In genomic region chr4:12595489-12595888, GRCh38 we compare ENCODE assay signal across 27 cellular contexts.
"Had no signal": no experiment of that assay in that cellular context is flagged by ENCODE, and none has a peak within 500 bp of the region (broad histone marks: within the 10 kb centered on the region; RNA-seq: fewer than 3 reads in every experiment).

No MANE protein-coding gene starts in this region.

- H3K27ac ChIP-seq: ovary, parathyroid adenoma, psoas muscle, skin epidermis, spleen, suprapubic skin, testis, tibial artery, transverse colon, upper lobe of right lung, uterus had no signal

- H3K4me1 ChIP-seq: parathyroid adenoma, psoas muscle, spleen, suprapubic skin, testis, tibial artery, transverse colon, upper lobe of right lung, uterus had no signal

- ATAC-seq: naive thymus-derived CD8-positive, alpha-beta T cell; psoas muscle; right cardiac atrium; sciatic nerve; stimulated activated memory B cell treated with anti-CD40 and anti-IgM and Interleukin-4, amounts not matched to agents 10 μg/mL and 1 μg/mL and 100 μg/mL, for 72 hours; stimulated activated naive CD8-positive, alpha-beta T cell treated with anti-CD3 and anti-CD28 coated beads, Interleukin-15, amount 100 ng/mL, for 72 hours; stimulated activated naive CD8-positive, alpha-beta T cell treated with anti-CD3 and anti-CD28 coated beads, Interleukin-15, Interleukin-2, amounts not matched to agents 100 U/mL and 50 U/mL, for 24 hours; upper lobe of right lung had no signal

- DNase-seq: naive thymus-derived CD8-positive, alpha-beta T cell; nephron progenitor cell; occipital lobe; ovary; psoas muscle; right cardiac atrium; spleen; stimulated activated CD4-positive, alpha-beta T cell treated with anti-CD3 and anti-CD28 coated beads, Interleukin-12 subunit alpha, Interleukin-12 subunit beta, amount 100 ng/mL, for 4 hours; stimulated activated CD4-positive, alpha-beta T cell treated with anti-CD3 and anti-CD28 coated beads, Interleukin-1b, Interleukin-23, amount 100 ng/mL, for 48 hours; stimulated activated CD4-positive, alpha-beta T cell treated with anti-CD3 and anti-CD28 coated beads, Interleukin-4, amount 100 ng/mL, for 1 hour; stimulated activated CD4-positive, alpha-beta T cell treated with anti-CD3 and anti-CD28 coated beads, Interleukin-4, amount 100 ng/mL, for 4 hours; stimulated activated CD8-positive, alpha-beta memory T cell treated with anti-CD3 and anti-CD28 coated beads, Interleukin-4, amount 100 ng/mL, for 48 hours; stimulated activated naive CD4-positive, alpha-beta T cell; stimulated activated naive CD8-positive, alpha-beta T cell treated with anti-CD3 and anti-CD28 coated beads, Interleukin-15, amount 100 ng/mL, for 72 hours; stimulated activated naive CD8-positive, alpha-beta T cell treated with anti-CD3 and anti-CD28 coated beads, Interleukin-15, Interleukin-2, amounts not matched to agents 100 U/mL and 50 U/mL, for 24 hours; substantia nigra; testis; tibial artery; transverse colon; upper lobe of right lung; uterus had no signal

- H3K79me2 ChIP-seq: parathyroid adenoma had no signal

- H3K4me3 ChIP-seq: ovary, psoas muscle, skin epidermis, smooth muscle cell, spleen, suprapubic skin, testis, tibial artery, transverse colon, upper lobe of right lung, uterus had no signal

- H3K9me3 ChIP-seq: ovary, psoas muscle, testis, tibial artery, upper lobe of right lung, uterus had no signal

- H3K9ac ChIP-seq: parathyroid adenoma had no signal

- H3K27me3 ChIP-seq: ovary, suprapubic skin, testis, tibial artery, transverse colon, upper lobe of right lung, uterus had no signal

- H3K4me2 ChIP-seq: smooth muscle cell had no signal

- H3K36me3 ChIP-seq: ovary, spleen, suprapubic skin, tibial artery, transverse colon, upper lobe of right lung, uterus had no signal
